24 cellular contexts compared by ENCODE assay signal in the genomic region with DNA sequence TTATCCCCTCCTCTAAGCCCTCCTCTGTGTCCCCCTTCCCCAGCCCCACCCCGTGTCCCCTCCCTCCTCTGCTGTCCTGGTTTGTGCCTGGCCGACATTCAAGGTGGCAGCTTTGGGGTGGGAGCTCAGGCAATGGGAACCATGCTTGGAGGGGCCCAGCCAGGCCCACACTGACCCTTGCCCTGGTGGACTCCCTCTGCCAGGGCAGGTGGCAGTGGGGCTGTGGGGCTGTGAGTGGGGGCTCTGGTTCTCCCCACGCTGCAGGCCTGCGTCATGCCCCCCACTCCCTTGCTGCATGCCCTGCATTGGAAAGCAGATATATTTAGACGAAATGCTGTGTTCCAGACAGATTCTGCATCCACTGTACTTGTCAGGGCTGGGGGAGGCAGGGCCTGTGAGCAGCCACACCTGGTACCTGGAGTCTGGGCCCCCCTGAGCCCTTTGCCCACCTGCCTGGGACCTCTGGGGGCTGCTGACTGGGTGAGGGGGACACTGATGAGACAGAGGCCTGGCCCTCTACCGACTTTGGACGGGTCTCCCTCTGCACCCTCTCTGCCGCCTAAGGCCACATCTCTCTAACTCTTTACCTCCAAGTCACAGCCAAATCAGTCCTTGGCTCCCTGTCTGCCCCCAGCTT.
"Had no signal": no experiment of that assay in that cellular context is flagged by ENCODE, and none has a peak within 500 bp of the region (broad histone marks: within the 10 kb centered on the region; RNA-seq: fewer than 3 reads in every experiment).

No MANE protein-coding gene starts in this region.

- H3K27me3 Mint-ChIP-seq: stimulated activated naive CD8-positive, alpha-beta T cell treated with anti-CD3 and anti-CD28 coated beads, Interleukin-15, amount 100 ng/mL, for 72 hours had no signal

- H3K27ac ChIP-seq: epithelial cell of prostate, esophagus squamous epithelium, gastroesophageal sphincter, left ventricle myocardium inferior, neutrophil, testis, tibial nerve, upper lobe of right lung, vagina had no signal

- H3K4me2 ChIP-seq: smooth muscle cell had no signal

- H3K4me1 Mint-ChIP-seq: immature natural killer cell; nephron progenitor cell; stimulated activated naive B cell treated with anti-CD40 and anti-IgM and Interleukin-4, amounts not matched to agents 10 μg/mL and 1 μg/mL and 100 μg/mL, for 72 hours; stimulated activated naive CD8-positive, alpha-beta T cell treated with anti-CD3 and anti-CD28 coated beads, Interleukin-15, amount 100 ng/mL, for 72 hours had no signal

- H3K36me3 ChIP-seq: esophagus squamous epithelium, gastroesophageal sphincter, left ventricle myocardium inferior, neutrophil, tibial nerve, upper lobe of right lung, vagina had no signal

- H3K9me3 Mint-ChIP-seq: dendritic cell treated with granulocyte-macrophage colony-stimulating factor and Interleukin-4, amounts not matched to agents 40 ng/mL and 50 ng/mL, for 4 days had no signal

- H3K4me3 ChIP-seq: esophagus squamous epithelium, gastroesophageal sphincter, left ventricle myocardium inferior, lung, smooth muscle cell, testis, tibial nerve, upper lobe of right lung, vagina had no signal

- H3K36me3 Mint-ChIP-seq: immature natural killer cell had no signal

- H3K27me3 ChIP-seq: testis, upper lobe of right lung, vagina had no signal

- H3K9me3 ChIP-seq: neutrophil, testis, upper lobe of right lung, vagina had no signal

- H3K4me3 Mint-ChIP-seq: dendritic cell treated with granulocyte-macrophage colony-stimulating factor and Interleukin-4, amounts not matched to agents 40 ng/mL and 50 ng/mL, for 4 days; effector memory CD8-positive, alpha-beta T cell; immature natural killer cell; nephron progenitor cell; stimulated activated naive B cell treated with anti-CD40 and anti-IgM and Interleukin-4, amounts not matched to agents 10 μg/mL and 1 μg/mL and 100 μg/mL, for 72 hours; stimulated activated naive CD8-positive, alpha-beta T cell treated with anti-CD3 and anti-CD28 coated beads, Interleukin-15, amount 100 ng/mL, for 72 hours had no signal

- DNase-seq: effector memory CD8-positive, alpha-beta T cell; esophagus squamous epithelium; foreskin fibroblast; glutamatergic neuron; immature natural killer cell; left cardiac atrium; left ventricle myocardium inferior; mesenchymal stem cell; midbrain; nephron progenitor cell; stimulated activated CD4-positive, alpha-beta T cell treated with anti-CD3 and anti-CD28 coated beads, Interleukin-4, amount 100 ng/mL, for 1 hour; stimulated activated naive B cell treated with anti-CD40 and anti-IgM and Interleukin-4, amounts not matched to agents 10 μg/mL and 1 μg/mL and 100 μg/mL, for 72 hours; stimulated activated naive CD8-positive, alpha-beta T cell treated with anti-CD3 and anti-CD28 coated beads, Interleukin-15, amount 100 ng/mL, for 72 hours; testis; upper lobe of right lung had no signal

- ATAC-seq: effector memory CD8-positive, alpha-beta T cell; gastroesophageal sphincter; left cardiac atrium; right cardiac atrium; stimulated activated naive B cell treated with anti-CD40 and anti-IgM and Interleukin-4, amounts not matched to agents 10 μg/mL and 1 μg/mL and 100 μg/mL, for 72 hours; upper lobe of right lung had no signal

- H3K4me1 ChIP-seq: esophagus squamous epithelium, left ventricle myocardium inferior, testis, tibial nerve, upper lobe of right lung, vagina had no signal

- H3K27ac Mint-ChIP-seq: dendritic cell treated with granulocyte-macrophage colony-stimulating factor and Interleukin-4, amounts not matched to agents 40 ng/mL and 50 ng/mL, for 4 days; effector memory CD8-positive, alpha-beta T cell; immature natural killer cell; nephron progenitor cell; stimulated activated naive B cell treated with anti-CD40 and anti-IgM and Interleukin-4, amounts not matched to agents 10 μg/mL and 1 μg/mL and 100 μg/mL, for 72 hours had no signal
